Comparison of ENCODE assay signal across 10 cellular contexts in genomic region chr12:99453831-99454538, GRCh38.
A peak's percentile ranks its signal among the peaks of the same experiment; 100 is the strongest.
DNase-seq lines count a peak whose midpoint lies in the region; ATAC-seq, FAIRE-seq and TF ChIP-seq lines count a peak whose summit lies in the region.
"Had no signal": no experiment of that assay in that cellular context is flagged by ENCODE, and none has a peak within 500 bp of the region (broad histone marks: within the 10 kb centered on the region; RNA-seq: fewer than 3 reads in every experiment).

No MANE protein-coding gene starts in this region.

- TF ChIP-seq CTCF in right lobe of liver (IDR thresholded peaks at IDR 0.05) = no peak

- H3K36me3 ChIP-seq in SJCRH30 (no peaks in the 10 kb centered on the region), right lobe of liver (no peaks in the 10 kb centered on the region)
- H3K36me3 ChIP-seq: prostate gland had no signal

- WGBS in right lobe of liver (ENCODE audit: insufficient coverage, low coverage, low lambda C conversion rate, missing lambda C conversion rate) = 21% methylated on average over 2 of the region's 2 CpGs

- ATAC-seq in GM18519 (IDR thresholded peaks at IDR 0.05; ENCODE audit: low FRiP score, unreplicated experiment) = peak; percentile 58
- ATAC-seq in GM21825 (IDR thresholded peaks at IDR 0.05; ENCODE audit: unreplicated experiment) = peak; percentile 45
- ATAC-seq in HG03520 (IDR thresholded peaks at IDR 0.05; ENCODE audit: unreplicated experiment) = peak; percentile 55
- ATAC-seq in right lobe of liver = no peak

- H3K27ac ChIP-seq in SJCRH30 (no peak overlapping the region), right lobe of liver (no peak overlapping the region)
- H3K27ac ChIP-seq: prostate gland had no signal

- intact Hi-C loops in right lobe of liver (cut with DNase I) = no loop called here

- no peak overlapping the region for H3K4me3 ChIP-seq in SJCRH30
- no peak overlapping the region for H3K4me3 ChIP-seq in right lobe of liver
- H3K4me3 ChIP-seq: prostate gland had no signal

- H3K9me3 ChIP-seq in SJCRH30 (replicated peaks) (no peaks in the 10 kb centered on the region), right lobe of liver (no peaks in the 10 kb centered on the region)
- H3K9me3 ChIP-seq: prostate gland had no signal

- TF ChIP-seq POLR2A in right lobe of liver (IDR thresholded peaks at IDR 0.05) = no peak

- H3K4me1 ChIP-seq in SJCRH30 (no peaks in the 10 kb centered on the region), right lobe of liver (no peaks in the 10 kb centered on the region)
- H3K4me1 ChIP-seq: prostate gland had no signal

- DNase-seq in kidney tubule cell (ENCODE audit: low spot score) = peak; percentile 43
- no peak for DNase-seq in amniotic stem cell (lab: John Stamatoyannopoulos, UW)
- no peak for DNase-seq in HTR-8/SVneo (ENCODE audit: insufficient read length, low spot score)
- DNase-seq in SJCRH30 = no peak
- DNase-seq in right lobe of liver = no peak
- DNase-seq: NCI-H187 had no signal

- FAIRE-seq in HTR-8/SVneo (lab: Jason Lieb, UNC) = no peak

- no peaks in the 10 kb centered on the region for H3K27me3 ChIP-seq in SJCRH30
- H3K27me3 ChIP-seq in right lobe of liver = no peaks in the 10 kb centered on the region

Comparison
In these comparisons a context has a peak if more than half of its experiments do, and no peak if none do; other contexts are left out.
1. ATAC-seq: peak in GM18519 (single experiment), GM21825 (single experiment) and HG03520 (single experiment); none in right lobe of liver (0 of 4).